19 cellular contexts compared by ENCODE assay signal in genomic region chr20:11247059-11247630, GRCh38.
DNase-seq lines count a peak whose midpoint lies in the region; TF ChIP-seq lines count a peak whose summit lies in the region.
"Had no signal": no experiment of that assay in that cellular context is flagged by ENCODE, and none has a peak within 500 bp of the region (broad histone marks: within the 10 kb centered on the region; RNA-seq: fewer than 3 reads in every experiment).

No MANE protein-coding gene starts in this region.

- H3K9me3 Mint-ChIP-seq in osteocyte (ENCODE audit: unreplicated experiment), result peaks cover 7% of the 10 kb centered on the region
- H3K9me3 Mint-ChIP-seq: GM23338, H9 had no signal

- H3K27me3 Mint-ChIP-seq in osteocyte (ENCODE audit: unreplicated experiment), result no peaks in the 10 kb centered on the region

- TF ChIP-seq CTCF in osteocyte (IDR thresholded peaks at IDR 0.05), result no peak

- peak overlapping the region; percentile 63 for H3K27ac Mint-ChIP-seq in osteocyte (ENCODE audit: unreplicated experiment)
- H3K27ac Mint-ChIP-seq: GM23338, H9 had no signal

- H3K36me3 Mint-ChIP-seq in osteocyte (ENCODE audit: unreplicated experiment), result no peaks in the 10 kb centered on the region

- no peak overlapping the region for H3K4me3 Mint-ChIP-seq in osteocyte (ENCODE audit: unreplicated experiment)
- H3K4me3 Mint-ChIP-seq: GM23338, H9 had no signal

- DNase-seq in NCI-H2171 treated with DMSO at 0.1 percent for 48 hours (lab: John Stamatoyannopoulos, UW) (peak; percentile 31), NCI-H2171 (lab: John Stamatoyannopoulos, UW) (no peak), NCI-H524 (lab: John Stamatoyannopoulos, UW) (peak; percentile 96 to 99), cerebellum (ENCODE audit: low spot score) (peak; percentile 53), osteocyte (ENCODE audit: extremely low spot score, unreplicated experiment) (no peak), inferior parietal cortex (ENCODE audit: extremely low spot score) (no peak), HuH-7.5 (ENCODE audit: low spot score) (no peak), AML-193 (lab: John Stamatoyannopoulos, UW) (no peak)
- DNase-seq: 8988T, ACHN, H9, KBM-7, NCI-H1105, NCI-H1436 treated with DMSO at 0.1 percent for 48 hours, NCI-H187 treated with DMSO at 0.1 percent for 48 hours, NCI-H510A treated with DMSO at 0.1 percent for 48 hours, PC-9, SJCRH30 had no signal

- peaks cover 36% of the 10 kb centered on the region for H3K4me1 Mint-ChIP-seq in osteocyte (ENCODE audit: unreplicated experiment)

Comparison
In these comparisons a context has a peak if more than half of its experiments do, and no peak if none do; other contexts are left out.
1. DNase-seq: peak in NCI-H2171 treated with DMSO at 0.1 percent for 48 hours (single experiment), NCI-H524 (2 of 2) and cerebellum (single experiment); none in NCI-H2171 (single experiment), osteocyte (single experiment), inferior parietal cortex (single experiment), HuH-7.5 (single experiment) and AML-193 (0 of 2).